Comparison of ENCODE assay signal across 13 cellular contexts in genomic region chr12:50536831-50537537, GRCh38. TPM values are rescaled to one million over a fixed set of nuclear protein-coding genes. Genes with fewer than 3 reads are reported as not detected.
DNase-seq lines count a peak whose midpoint lies in the region; ATAC-seq, FAIRE-seq and TF ChIP-seq lines count a peak whose summit lies in the region.
"Had no signal": no experiment of that assay in that cellular context is flagged by ENCODE, and none has a peak within 500 bp of the region (broad histone marks: within the 10 kb centered on the region; RNA-seq: fewer than 3 reads in every experiment).

No MANE protein-coding gene starts in this region.

- H3K4me1 ChIP-seq in A673 (ENCODE audit: insufficient read depth, low read length, poor library complexity, severe bottlenecking) (peaks cover 41% of the 10 kb centered on the region), H9 (ENCODE audit: insufficient read depth, low read length) (peaks cover 3% of the 10 kb centered on the region), keratinocyte (ENCODE audit: control insufficient read depth, extremely low read depth, insufficient read depth, low read length) (peaks cover 54% of the 10 kb centered on the region)

- H3K9me3 ChIP-seq in A673 (ENCODE audit: low read depth, low read length, poor library complexity, severe bottlenecking): no peaks in the 10 kb centered on the region
- no peaks in the 10 kb centered on the region for H3K9me3 ChIP-seq in H9 (ENCODE audit: control insufficient read depth, low read depth, low read length)
- no peaks in the 10 kb centered on the region for H3K9me3 ChIP-seq in keratinocyte (ENCODE audit: control insufficient read depth, low read depth, low read length)
- H3K9me3 ChIP-seq: left lung had no signal

- intact Hi-C loops in A673 (cut with micrococcal nuclease; ENCODE audit: unreplicated experiment): no loop called here
- intact Hi-C loops in posterior cingulate gyrus (cut with DNase I): no loop called here

- ATAC-seq in WTC11 (no peak), GM18505 (IDR thresholded peaks at IDR 0.05; ENCODE audit: unreplicated experiment) (no peak)
- ATAC-seq: left lung had no signal

- CTCF ChIA-PET in A673 (lab: Charles Lee): no interaction called here
- CTCF ChIA-PET in WTC11 (lab: Charles Lee): interaction anchor here (0.7 to 4.7 kb wide), 4 partner anchors 12 to 32 kb away, joined by 3 to 20 read pairs (median 4); partner anchors contain the start of gene DIP2B

- TF ChIP-seq CTCF in A673 (conservative IDR thresholded peaks at IDR 0.05; ENCODE audit: low read depth, low read length): no peak
- no peak for TF ChIP-seq CTCF in H9 (conservative IDR thresholded peaks at IDR 0.05)
- TF ChIP-seq CTCF in WTC11 (IDR thresholded peaks at IDR 0.05): no peak
- no peak for TF ChIP-seq CTCF in keratinocyte (optimal IDR thresholded peaks at IDR 0.05 in 1 of 3, IDR thresholded peaks at IDR 0.05 in 1 of 3, conservative IDR thresholded peaks at IDR 0.05 in 1 of 3; ENCODE audit: extremely low read depth in 1 of 3, insufficient read depth in 2 of 3, low read length in 3 of 3)

- no peak overlapping the region for H4K8ac ChIP-seq in H9 (replicated peaks; ENCODE audit: insufficient read length, low read depth, low read length)

- peaks cover 2% of the 10 kb centered on the region; the same call in 1 of the 2 replicates for H3K79me2 ChIP-seq in H9 (ENCODE audit: insufficient read depth, low read length)
- peaks cover 47% of the 10 kb centered on the region for H3K79me2 ChIP-seq in keratinocyte (ENCODE audit: control insufficient read depth, insufficient read depth, low read length)

- no TSS peak for BruUV-seq in A673 (replicated peaks; lab: Mats Ljungman, UMichigan)

- no CpG with 5 or more reads among the region's 4 CpGs for WGBS in H9 (ENCODE audit: extremely low coverage, insufficient read length, low lambda C conversion rate)

- H3T11ph ChIP-seq in H9 (ENCODE audit: low read length): no peak overlapping the region

- H3K9me3 Mint-ChIP-seq in H9 (no peaks in the 10 kb centered on the region), WTC11 (no peaks in the 10 kb centered on the region)
- H3K9me3 Mint-ChIP-seq: CD8-positive, alpha-beta memory T cell had no signal

- no peak overlapping the region for H2BK20ac ChIP-seq in H9 (ENCODE audit: low read depth, low read length, poor library complexity, severe bottlenecking)

- H2AFZ ChIP-seq in H9 (ENCODE audit: low read length) (no peak overlapping the region), keratinocyte (ENCODE audit: control insufficient read depth, low read length) (no peak overlapping the region)

- no peak overlapping the region for H2BK5ac ChIP-seq in H9 (ENCODE audit: insufficient read length, low read length)

- H3K27me3 ChIP-seq in A673 (replicated peaks; ENCODE audit: insufficient read depth, low read depth, low read length, poor library complexity) (no peaks in the 10 kb centered on the region), H9 (ENCODE audit: insufficient read depth, low read length) (no peaks in the 10 kb centered on the region), keratinocyte (ENCODE audit: control insufficient read depth, extremely low read depth, insufficient read depth, low read length) (no peaks in the 10 kb centered on the region)
- H3K27me3 ChIP-seq: left lung had no signal

- no peak overlapping the region for H2BK12ac ChIP-seq in H9 (ENCODE audit: insufficient read length, low read depth, low read length)

- H3K4ac ChIP-seq in H9 (ENCODE audit: low read depth, low read length): no peak overlapping the region

- FAIRE-seq in keratinocyte (lab: Jason Lieb, UNC): no peak
- no peak for FAIRE-seq in urothelium cell line (lab: Jason Lieb, UNC)

- H3K4me2 ChIP-seq in H9 (ENCODE audit: insufficient read depth, insufficient read length, low read length): no peak overlapping the region
- peak overlapping the region; percentile 74 for H3K4me2 ChIP-seq in keratinocyte (ENCODE audit: control insufficient read depth, extremely low read depth, insufficient read depth, low read depth, low read length)

- DNase-seq in A673 (ENCODE audit: low spot score): no peak
- DNase-seq in H9: no peak
- no peak for DNase-seq in WTC11 (ENCODE audit: low spot score)
- no peak for DNase-seq in keratinocyte (ENCODE audit: low read depth, low spot score)
- no peak for DNase-seq in posterior cingulate gyrus
- no peak for DNase-seq in urothelium cell line (ENCODE audit: low spot score)
- DNase-seq in dermis blood vessel endothelial cell: no peak
- DNase-seq: aorta; CD8-positive, alpha-beta memory T cell; effector CD8-positive, alpha-beta T cell; left lung; NCI-H524 had no signal

- H3K9ac ChIP-seq in H9 (ENCODE audit: extremely low read depth, insufficient read length, low read length) (no peak overlapping the region), keratinocyte (ENCODE audit: control insufficient read depth, extremely low read depth, insufficient read depth, low read length) (peak overlapping the region; percentile 69)

- H3K27ac Mint-ChIP-seq in H9 (peak overlapping the region in 2 of 3 experiments; percentile 78 to 91; a peak in 3 of 7 replicates), WTC11 (peak overlapping the region; percentile 95)

- no peak overlapping the region for H3K56ac ChIP-seq in H9 (ENCODE audit: insufficient read length, low read depth, low read length)

- H3K27me3 Mint-ChIP-seq in H9 (ENCODE audit: low read depth): no peaks in the 10 kb centered on the region
- no peaks in the 10 kb centered on the region for H3K27me3 Mint-ChIP-seq in WTC11 (ENCODE audit: low read depth)
- H3K27me3 Mint-ChIP-seq: CD8-positive, alpha-beta memory T cell had no signal

- H3K36me3 Mint-ChIP-seq in H9 (ENCODE audit: insufficient read depth in 1 of 3, low read depth in 3 of 3) (no peaks in the 10 kb centered on the region; a peak in 1 of 7 replicates), WTC11 (no peaks in the 10 kb centered on the region)

- no peak overlapping the region for H4K91ac ChIP-seq in H9 (ENCODE audit: insufficient read length, low read depth, low read length)

- H4K20me1 ChIP-seq in H9 (ENCODE audit: control insufficient read depth, insufficient read depth, insufficient read length) (no peaks in the 10 kb centered on the region), keratinocyte (ENCODE audit: control insufficient read depth, extremely low read depth, insufficient read depth, low read length) (no peaks in the 10 kb centered on the region)

- no peak overlapping the region for H2BK120ac ChIP-seq in H9 (ENCODE audit: low read depth, low read length, poor library complexity, severe bottlenecking)

- no peak overlapping the region for H2BK15ac ChIP-seq in H9 (ENCODE audit: low read depth, low read length)

- H3K79me1 ChIP-seq in H9 (ENCODE audit: insufficient read depth, low read depth, low read length, poor library complexity, severe bottlenecking): peaks cover 2% of the 10 kb centered on the region

- H2AK5ac ChIP-seq in H9 (ENCODE audit: insufficient read length, low read length): no peak overlapping the region

- no peaks in the 10 kb centered on the region for H3K9me1 ChIP-seq in keratinocyte (ENCODE audit: control insufficient read depth, extremely low read depth, insufficient read depth, low read length)

- POLR2A ChIA-PET in A673 (lab: Charles Lee; ENCODE audit: low non-redundant PET) (no interaction called here), WTC11 (lab: Charles Lee) (no interaction called here)

- H3K36me3 ChIP-seq in A673 (ENCODE audit: insufficient read depth, low read length, poor library complexity, severe bottlenecking) (no peaks in the 10 kb centered on the region), keratinocyte (ENCODE audit: control insufficient read depth in 2 of 2, extremely low read depth in 1 of 2, insufficient read depth in 2 of 2, low read length in 2 of 2) (no peaks in the 10 kb centered on the region)
- H3K36me3 ChIP-seq: left lung had no signal

- peaks cover 22 to 26% of the 10 kb centered on the region in 2 experiments for H3K4me1 Mint-ChIP-seq in H9
- H3K4me1 Mint-ChIP-seq in WTC11: peaks cover 30% of the 10 kb centered on the region

- dilution Hi-C loops in keratinocyte (cut with MboI; ENCODE audit: extremely low pct_ligation_motif_present, low sequenced_read_pairs): no loop called here

- no peak overlapping the region for H3K4me3 Mint-ChIP-seq in H9
- H3K4me3 Mint-ChIP-seq in WTC11: no peak overlapping the region

- H3K14ac ChIP-seq in H9 (ENCODE audit: insufficient read depth, low read length): no peak overlapping the region

- H3K18ac ChIP-seq in H9 (ENCODE audit: insufficient read length, low read depth, low read length): no peak overlapping the region

- no peaks in the 10 kb centered on the region for H3K23me2 ChIP-seq in H9 (ENCODE audit: insufficient read length, low read depth, low read length, poor library complexity, severe bottlenecking)

- H3K4me3 ChIP-seq in A673 (ENCODE audit: low read depth, low read length, poor library complexity, severe bottlenecking) (no peak overlapping the region), keratinocyte (ENCODE audit: control insufficient read depth in 2 of 3, extremely low read depth in 1 of 3, insufficient read depth in 2 of 3, low read depth in 1 of 3, low read length in 3 of 3) (no peak overlapping the region)
- H3K4me3 ChIP-seq: left lung had no signal

- no peak overlapping the region for H4K5ac ChIP-seq in H9 (ENCODE audit: insufficient read length, low read depth, low read length)

- peak overlapping the region; percentile 68 for H3K27ac ChIP-seq in A673 (ENCODE audit: low read depth, low read length, poor library complexity, severe bottlenecking)
- no peak overlapping the region for H3K27ac ChIP-seq in H9 (ENCODE audit: insufficient read length, low read depth, low read length)
- peak overlapping the region; percentile 89 for H3K27ac ChIP-seq in keratinocyte (ENCODE audit: control insufficient read depth, insufficient read depth, low read length)

- TF ChIP-seq POLR2A in GM18505 (IDR thresholded peaks at IDR 0.05; ENCODE audit: borderline replicate concordance, extremely low read depth, insufficient read depth, insufficient read length): no peak

- H3K23ac ChIP-seq in H9 (ENCODE audit: insufficient read length, low read depth, low read length): no peak overlapping the region

TF ChIP-seq in WTC11, 78 proteins besides CTCF, POLR2A, EP300 and RAD21 (continues in another document):
- TF ChIP-seq NR1H2 (CRISPR knock-in tag; IDR thresholded peaks at IDR 0.05): no peak

RNA-seq across cellular contexts. Expression of gene DIP2B, which starts 32.2 kb away (rescaled TPM):
- total RNA-seq in A673 (2021) (37.2 and 40.5 TPM in 2 replicates), H9 (2021) (20.0 and 21.6 TPM in 2 replicates), WTC11 (2021) (20.6 to 26.1 TPM (median 22.0 TPM) in 3 replicates), dermis blood vessel endothelial cell (44.1 and 44.6 TPM in 2 replicates)
- polyA plus RNA-seq in keratinocyte: 29.7 to 30.2 TPM (median 30.2 TPM) in 3 replicates
- polyA plus RNA-seq in keratinocyte (2011; ENCODE audit: low read depth): 9.5 TPM
- polyA plus RNA-seq in keratinocyte (2011; cell fraction: cytosol; rRNA removed): 17.2 and 28.4 TPM in 2 replicates
- polyA plus RNA-seq in keratinocyte (2011; cell fraction: nucleus; rRNA removed): 43.5 and 49.3 TPM in 2 replicates
- polyA plus RNA-seq in keratinocyte (2012; ENCODE audit: low replicate concordance): 18.2 and 20.6 TPM in 2 replicates
- 79.5 to 84.6 TPM (median 80.3 TPM) in 3 replicates for polyA minus RNA-seq in keratinocyte
- polyA minus RNA-seq in keratinocyte (2011; cell fraction: cytosol; rRNA and poly(A)+ RNA removed): 38.6 TPM
- polyA minus RNA-seq in keratinocyte (2011; cell fraction: nucleus; rRNA and poly(A)+ RNA removed): 71.1 and 114 TPM in 2 replicates
